In the genomic region with DNA sequence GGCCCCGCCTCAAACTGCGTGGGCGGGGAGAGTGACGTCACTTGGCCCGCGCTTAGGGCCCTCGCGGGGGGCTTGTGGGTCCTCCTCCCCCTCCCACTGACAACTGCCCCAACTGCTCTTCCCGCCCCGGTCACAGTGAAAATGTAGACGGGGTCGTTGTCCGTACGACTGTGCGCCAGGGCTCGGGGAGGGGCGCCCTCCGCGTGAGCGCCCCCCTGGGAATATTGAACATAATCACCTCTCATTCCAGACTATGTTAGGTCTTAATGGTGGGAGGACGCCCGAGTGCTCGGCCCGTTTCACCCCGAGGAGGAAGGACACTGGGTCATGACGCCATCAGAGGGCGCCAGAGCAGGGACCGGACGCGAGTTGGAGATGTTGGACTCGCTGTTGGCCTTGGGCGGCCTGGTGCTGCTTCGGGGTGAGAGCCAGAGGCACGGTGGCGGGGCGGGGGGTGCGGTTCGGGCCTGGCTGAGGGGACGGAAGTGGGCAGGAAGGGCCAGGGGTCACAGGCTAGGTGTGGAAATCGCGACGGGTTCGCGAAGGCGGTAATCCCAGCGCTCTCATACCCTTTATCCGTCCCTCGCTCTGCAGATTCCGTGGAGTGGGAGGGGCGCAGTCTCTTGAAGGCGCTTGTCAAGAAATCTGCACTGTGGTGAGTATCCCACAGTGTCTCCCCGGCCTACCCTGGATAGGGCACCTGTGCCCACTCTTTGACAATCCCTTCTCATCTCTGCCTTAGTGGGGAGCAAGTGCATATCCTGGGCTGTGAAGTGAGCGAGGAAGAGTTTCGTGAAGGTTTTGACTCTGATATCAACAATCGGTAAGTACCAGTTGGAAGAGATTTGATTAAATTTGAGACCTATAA, we compare ENCODE assay signal across 8 cellular contexts. TPM values are rescaled to one million over a fixed set of nuclear protein-coding genes. Genes with fewer than 3 reads are reported as not detected.
A peak's percentile ranks its signal among the peaks of the same experiment; 100 is the strongest.
DNase-seq lines count a peak whose midpoint lies in the region; TF ChIP-seq lines count a peak whose summit lies in the region.

A gene with protein sequence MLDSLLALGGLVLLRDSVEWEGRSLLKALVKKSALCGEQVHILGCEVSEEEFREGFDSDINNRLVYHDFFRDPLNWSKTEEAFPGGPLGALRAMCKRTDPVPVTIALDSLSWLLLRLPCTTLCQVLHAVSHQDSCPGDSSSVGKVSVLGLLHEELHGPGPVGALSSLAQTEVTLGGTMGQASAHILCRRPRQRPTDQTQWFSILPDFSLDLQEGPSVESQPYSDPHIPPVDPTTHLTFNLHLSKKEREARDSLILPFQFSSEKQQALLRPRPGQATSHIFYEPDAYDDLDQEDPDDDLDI (plus strand): TSS at position 40 of the 868 bp plus-strand sequence. CDS start 336 bp downstream, at position 376.

- H3K9me3 ChIP-seq in H9 (ENCODE audit: control insufficient read depth, low read depth, low read length) (no peaks in the 10 kb centered on the region), SJSA1 (replicated peaks) (no peaks in the 10 kb centered on the region), thyroid gland (no peaks in the 10 kb centered on the region)

- H3K36me3 ChIP-seq in SJSA1 (peaks cover 45% of the 10 kb centered on the region), thyroid gland (peaks cover 13 to 24% of the 10 kb centered on the region in 2 donors)

- no peak within 1 kb of the TSS for H3T11ph ChIP-seq in H9 (ENCODE audit: low read length)

- no peak within 1 kb of the TSS for H2BK5ac ChIP-seq in H9 (ENCODE audit: insufficient read length, low read length)

- H3K23ac ChIP-seq in H9 (ENCODE audit: insufficient read length, low read depth, low read length): no peak within 1 kb of the TSS

- H3K27ac Mint-ChIP-seq in H9: peak within 1 kb of the TSS; percentile 100
- peak within 1 kb of the TSS; percentile 99 for H3K27ac Mint-ChIP-seq in activated naive CD4-positive, alpha-beta T cell treated with anti-CD3 and anti-CD28 coated beads, Interleukin-2, amount 50 U/mL, for 24 hours
- H3K27ac Mint-ChIP-seq in osteocyte (ENCODE audit: unreplicated experiment): peak within 1 kb of the TSS; percentile 100

- no peak within 1 kb of the TSS for H2AK5ac ChIP-seq in H9 (ENCODE audit: insufficient read length, low read length)

- H3K56ac ChIP-seq in H9 (ENCODE audit: insufficient read length, low read depth, low read length): no peak within 1 kb of the TSS

- peak within 1 kb of the TSS; percentile 50 for H2BK120ac ChIP-seq in H9 (ENCODE audit: low read depth, low read length, poor library complexity, severe bottlenecking)

- H3K27me3 ChIP-seq in H9 (ENCODE audit: insufficient read depth, low read length) (no peaks in the 10 kb centered on the region), SJSA1 (replicated peaks) (no peaks in the 10 kb centered on the region), thyroid gland (no peaks in the 10 kb centered on the region)

- H3K18ac ChIP-seq in H9 (ENCODE audit: insufficient read length, low read depth, low read length): peak within 1 kb of the TSS; percentile 90

- H3K27me3 Mint-ChIP-seq in H9 (ENCODE audit: low read depth) (no peaks in the 10 kb centered on the region; the same call in 1 of the 2 replicates), osteocyte (ENCODE audit: unreplicated experiment) (no peaks in the 10 kb centered on the region)
- no peaks in the 10 kb centered on the region for H3K27me3 Mint-ChIP-seq in activated naive CD4-positive, alpha-beta T cell treated with anti-CD3 and anti-CD28 coated beads, Interleukin-2, amount 50 U/mL, for 24 hours

- H4K8ac ChIP-seq in H9 (replicated peaks; ENCODE audit: insufficient read length, low read depth, low read length): no peak within 1 kb of the TSS

- H3K9me3 Mint-ChIP-seq in H9: no peaks in the 10 kb centered on the region
- no peaks in the 10 kb centered on the region for H3K9me3 Mint-ChIP-seq in activated naive CD4-positive, alpha-beta T cell treated with anti-CD3 and anti-CD28 coated beads, Interleukin-2, amount 50 U/mL, for 24 hours
- no peaks in the 10 kb centered on the region for H3K9me3 Mint-ChIP-seq in osteocyte (ENCODE audit: unreplicated experiment)

- H3K79me1 ChIP-seq in H9 (ENCODE audit: insufficient read depth, low read depth, low read length, poor library complexity, severe bottlenecking): peaks cover 13% of the 10 kb centered on the region

- intact Hi-C loops in thyroid gland (cut with DNase I): no loop called here

- H4K5ac ChIP-seq in H9 (ENCODE audit: insufficient read length, low read depth, low read length): no peak within 1 kb of the TSS

- H3K79me2 ChIP-seq in H9 (ENCODE audit: insufficient read depth, low read length): peaks cover 25% of the 10 kb centered on the region; the same call in 1 of the 2 replicates

- H3K14ac ChIP-seq in H9 (ENCODE audit: insufficient read depth, low read length): peak within 1 kb of the TSS; percentile 81

- H3K27ac ChIP-seq in H9 (ENCODE audit: insufficient read length, low read depth, low read length): peak within 1 kb of the TSS; percentile 9
- peak within 1 kb of the TSS; percentile 98 for H3K27ac ChIP-seq in SJSA1
- H3K27ac ChIP-seq in thyroid gland: peak within 1 kb of the TSS; percentile 98 to 100 (median 98)

- no peak within 1 kb of the TSS for H2BK12ac ChIP-seq in H9 (ENCODE audit: insufficient read length, low read depth, low read length)

- H3K36me3 Mint-ChIP-seq in H9 (ENCODE audit: insufficient read depth in 1 of 3, low read depth in 3 of 3): peaks cover 22 to 42% (median 40%) of the 10 kb centered on the region in 3 experiments
- H3K36me3 Mint-ChIP-seq in activated naive CD4-positive, alpha-beta T cell treated with anti-CD3 and anti-CD28 coated beads, Interleukin-2, amount 50 U/mL, for 24 hours: peaks cover 7% of the 10 kb centered on the region
- peaks cover 17% of the 10 kb centered on the region for H3K36me3 Mint-ChIP-seq in osteocyte (ENCODE audit: unreplicated experiment)

- peaks cover 6% of the 10 kb centered on the region for H3K23me2 ChIP-seq in H9 (ENCODE audit: insufficient read length, low read depth, low read length, poor library complexity, severe bottlenecking)

- peak within 1 kb of the TSS; percentile 79 for H3K4me2 ChIP-seq in H9 (ENCODE audit: insufficient read depth, insufficient read length, low read length)

- no peaks in the 10 kb centered on the region for H4K20me1 ChIP-seq in H9 (ENCODE audit: control insufficient read depth, insufficient read depth, insufficient read length)

- no peak within 1 kb of the TSS for H4K91ac ChIP-seq in H9 (ENCODE audit: insufficient read length, low read depth, low read length)

- peak; percentile 86 for DNase-seq in GM04504 (ENCODE audit: low read depth)
- DNase-seq in H9: peak; percentile 98
- DNase-seq in M059J (ENCODE audit: low read depth): peak; percentile 92
- DNase-seq in SJSA1 (ENCODE audit: low read depth in 1 of 2, low spot score in 2 of 2): peak in 1 of 2 experiments; percentile 95
- peak; percentile 73 for DNase-seq in glomerular endothelial cell (ENCODE audit: extremely low read depth, low read depth, low spot score)
- peak; percentile 97 for DNase-seq in osteocyte (ENCODE audit: extremely low spot score, unreplicated experiment)
- DNase-seq in thyroid gland: peak; percentile 94 to 95

- no CpG with 5 or more reads among the region's 55 CpGs for WGBS in H9 (ENCODE audit: extremely low coverage, insufficient read length, low lambda C conversion rate)
- 2 to 3% methylated on average over 17 to 22 of the region's 55 CpGs for WGBS in thyroid gland, 2 donors

- H3K4me3 ChIP-seq in SJSA1 (peak within 1 kb of the TSS; percentile 91), thyroid gland (replicated peaks in 1 of 3) (peak within 1 kb of the TSS; percentile 71 to 98 (median 86))

- TF ChIP-seq CTCF in H9 (conservative IDR thresholded peaks at IDR 0.05) (no peak; the same call in 2 of the 3 replicates), osteocyte (IDR thresholded peaks at IDR 0.05) (no peak), thyroid gland (IDR thresholded peaks at IDR 0.05) (peak in 5 of 6 experiments; percentile 14 to 34 (median 25))

- H3K4me1 Mint-ChIP-seq in H9 (peaks cover 22 to 28% of the 10 kb centered on the region in 2 experiments), osteocyte (ENCODE audit: unreplicated experiment) (peaks cover 34% of the 10 kb centered on the region)
- peaks cover 39% of the 10 kb centered on the region for H3K4me1 Mint-ChIP-seq in activated naive CD4-positive, alpha-beta T cell treated with anti-CD3 and anti-CD28 coated beads, Interleukin-2, amount 50 U/mL, for 24 hours

- peak; percentile 39 to 77 for TF ChIP-seq POLR2A in thyroid gland (IDR thresholded peaks at IDR 0.05)

- peak within 1 kb of the TSS; percentile 90 to 95 for H3K4me3 Mint-ChIP-seq in H9
- peak within 1 kb of the TSS; percentile 92 for H3K4me3 Mint-ChIP-seq in activated naive CD4-positive, alpha-beta T cell treated with anti-CD3 and anti-CD28 coated beads, Interleukin-2, amount 50 U/mL, for 24 hours
- H3K4me3 Mint-ChIP-seq in osteocyte (ENCODE audit: unreplicated experiment): peak within 1 kb of the TSS; percentile 97

- H2BK15ac ChIP-seq in H9 (ENCODE audit: low read depth, low read length): no peak within 1 kb of the TSS

- H3K4me1 ChIP-seq in H9 (ENCODE audit: insufficient read depth, low read length) (no peaks in the 10 kb centered on the region; the same call in 1 of the 2 replicates), SJSA1 (replicated peaks) (peaks cover 17% of the 10 kb centered on the region), thyroid gland (peaks cover 20 to 32% of the 10 kb centered on the region in 2 donors)

- H2BK20ac ChIP-seq in H9 (ENCODE audit: low read depth, low read length, poor library complexity, severe bottlenecking): no peak within 1 kb of the TSS

- H2AFZ ChIP-seq in H9 (ENCODE audit: low read length): no peak within 1 kb of the TSS

- H3K9ac ChIP-seq in H9 (ENCODE audit: extremely low read depth, insufficient read length, low read length): peak within 1 kb of the TSS; percentile 81

- no peak within 1 kb of the TSS for H3K4ac ChIP-seq in H9 (ENCODE audit: low read depth, low read length)

RNA-seq across cellular contexts. Expression of the gene that starts here (rescaled TPM):
- total RNA-seq in H9 (2021) (46.5 and 49.6 TPM in 2 replicates), glomerular endothelial cell (27.5 and 27.7 TPM in 2 replicates), osteocyte (30.2 and 37.6 TPM in 2 replicates), thyroid gland (10 to 100 TPM; 27.4 to 49.0 (median 33.0) TPM)
- 75.1 and 75.3 TPM in 2 replicates for total RNA-seq in M059J (2014; rRNA removed; shearing (Covaris generic))
- 37.2 and 52.4 TPM in 2 replicates for total RNA-seq in SJSA1 (2014; rRNA removed; shearing (Covaris generic))

Comparison
In these comparisons a context has a peak if more than half of its experiments do, and no peak if none do; other contexts are left out.
1. H3K27ac ChIP-seq: peak in every context shown above with its lines; median percentile 98 in SJSA1; 98 in thyroid gland; 9 in H9.
2. CTCF ChIP-seq: peak in thyroid gland (5 of 6); none in H9 (single experiment) and osteocyte (single experiment).
3. Peak in every context shown above with its lines, with median percentiles within 50 percentile points of each other: H3K27ac Mint-ChIP-seq and H3K4me3 Mint-ChIP-seq.